8 cellular contexts compared by ENCODE assay signal in genomic region chr6:15663057-15663638, GRCh38. TPM values are rescaled to one million over a fixed set of nuclear protein-coding genes. Genes with fewer than 3 reads are reported as not detected.
DNase-seq lines count a peak whose midpoint lies in the region; ATAC-seq and TF ChIP-seq lines count a peak whose summit lies in the region.

No MANE protein-coding gene starts in this region.

- H3K36me3 ChIP-seq in heart right ventricle (peaks cover 0 to 16% (median 0%) of the 10 kb centered on the region in 9 donors), iPS-15b (ENCODE audit: control insufficient read depth, insufficient read depth, low read length) (no peaks in the 10 kb centered on the region)

- H3K4me3 ChIP-seq in heart right ventricle (peak overlapping the region; percentile 73 to 99 (median 94)), iPS-15b (ENCODE audit: low read depth, low read length) (peak overlapping the region; percentile 30), skin epidermis (peak overlapping the region; percentile 85 to 100 (median 91))

- ATAC-seq in heart right ventricle = no peak

- peaks cover 2% of the 10 kb centered on the region for H3K36me3 Mint-ChIP-seq in activated naive CD8-positive, alpha-beta T cell

- H3K27me3 Mint-ChIP-seq in activated naive CD8-positive, alpha-beta T cell = no peaks in the 10 kb centered on the region

- intact Hi-C loops in heart right ventricle (cut with DNase I) (no loop called here), cardiac septum (cut with DNase I) (no loop called here)

- H3K27ac ChIP-seq in heart right ventricle = peak overlapping the region in 9 of 10 donors; percentile 82 to 92 (median 90)
- peak overlapping the region in 19 of 21 experiments; percentile 62 to 94 (median 87) for H3K27ac ChIP-seq in skin epidermis

- DNase-seq in heart right ventricle (no peak), cardiac septum (ENCODE audit: low spot score) (no peak), LoVo (ENCODE audit: low spot score) (peak; percentile 79), NCI-H2107 treated with DMSO at 0.1 percent for 48 hours (lab: John Stamatoyannopoulos, UW; ENCODE audit: unreplicated experiment) (no peak), hypothalamus (lab: John Stamatoyannopoulos, UW) (no peak)

- H3K4me3 Mint-ChIP-seq in activated naive CD8-positive, alpha-beta T cell = peak overlapping the region; percentile 86

- H3K9ac ChIP-seq in iPS-15b (ENCODE audit: low read depth, low read length) = no peak overlapping the region

- H3K9me3 ChIP-seq in heart right ventricle (no peaks in the 10 kb centered on the region), iPS-15b (ENCODE audit: control insufficient read depth, insufficient read depth, low read length) (no peaks in the 10 kb centered on the region)

- H3K27me3 ChIP-seq in heart right ventricle (peaks cover 0 to 4% (median 0%) of the 10 kb centered on the region in 7 donors), iPS-15b (ENCODE audit: control insufficient read depth, insufficient read depth, low read length) (peaks cover 24% of the 10 kb centered on the region)

- no peaks in the 10 kb centered on the region for H3K9me3 Mint-ChIP-seq in activated naive CD8-positive, alpha-beta T cell (ENCODE audit: low read depth)

- no peak for TF ChIP-seq CTCF in heart right ventricle (IDR thresholded peaks at IDR 0.05)

- H3K4me1 ChIP-seq in heart right ventricle = peaks cover 0 to 22% (median 11%) of the 10 kb centered on the region in 9 donors
- peaks cover 3% of the 10 kb centered on the region for H3K4me1 ChIP-seq in iPS-15b (ENCODE audit: control insufficient read depth, insufficient read depth, low read length)

- 18% methylated on average over 25 of the region's 25 CpGs for WGBS in heart right ventricle, 2 donors

- peaks cover 26% of the 10 kb centered on the region for H3K4me1 Mint-ChIP-seq in activated naive CD8-positive, alpha-beta T cell (ENCODE audit: low read depth)

- peak overlapping the region; percentile 62 for H3K27ac Mint-ChIP-seq in activated naive CD8-positive, alpha-beta T cell

RNA-seq across cellular contexts. Expression of gene DTNBP1, which starts 0.3 kb away (rescaled TPM):
- total RNA-seq in heart right ventricle = 10 to 100 TPM; 14.6 to 27.5 (median 19.1) TPM
- 10 to 100 TPM in 1 of 2 donors, 1 to 10 TPM in 1; 5.0 to 16.8 TPM for polyA plus RNA-seq in heart right ventricle
- 19.0 TPM for total RNA-seq in cardiac septum

Comparison
In these comparisons a context has a peak if more than half of its experiments do, and no peak if none do; other contexts are left out.
1. H3K4me3 ChIP-seq: peak in every context shown above with its lines; median percentile 94 in heart right ventricle; 91 in skin epidermis; 30 in iPS-15b.